Comparison of ENCODE assay signal across 24 cellular contexts in the genomic region with DNA sequence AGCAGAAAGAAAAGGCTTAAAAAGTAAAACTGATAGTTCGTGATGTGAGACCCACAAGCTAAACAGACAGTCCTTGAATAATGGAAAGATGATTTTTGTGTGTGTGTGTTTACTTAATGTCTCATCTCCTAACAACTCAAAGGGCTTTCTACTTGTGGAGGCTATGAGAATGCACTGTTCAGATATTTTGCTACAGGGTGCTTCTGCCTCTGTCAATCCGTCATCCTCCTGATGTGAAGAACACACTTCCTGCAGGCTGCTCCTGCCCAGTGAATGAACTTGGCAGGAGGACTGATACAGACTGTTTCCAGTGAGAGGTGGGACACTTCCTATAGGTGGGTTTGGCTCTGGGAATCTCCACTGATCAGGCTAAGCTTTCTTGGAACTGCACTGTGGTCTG.
DNase-seq lines count a peak whose midpoint lies in the region; ATAC-seq and TF ChIP-seq lines count a peak whose summit lies in the region.
"Had no signal": no experiment of that assay in that cellular context is flagged by ENCODE, and none has a peak within 500 bp of the region (broad histone marks: within the 10 kb centered on the region; RNA-seq: fewer than 3 reads in every experiment).

No MANE protein-coding gene starts in this region.

- no peaks in the 10 kb centered on the region for H3K4me1 Mint-ChIP-seq in activated T-cell treated with anti-CD3 and anti-CD28 coated beads, Interleukin-2, amount 50 U/mL, for 24 hours (ENCODE audit: low read depth)
- H3K4me1 Mint-ChIP-seq: H9 had no signal

- TF ChIP-seq CTCF in coronary artery (IDR thresholded peaks at IDR 0.05): no peak

- peaks cover 6% of the 10 kb centered on the region for H3K27me3 Mint-ChIP-seq in activated T-cell treated with anti-CD3 and anti-CD28 coated beads, Interleukin-2, amount 50 U/mL, for 24 hours

- ATAC-seq in Right ventricle myocardium superior (ENCODE audit: poor library complexity): peak; percentile 28
- ATAC-seq in GM21619 (IDR thresholded peaks at IDR 0.05; ENCODE audit: unreplicated experiment): no peak
- ATAC-seq: activated CD8-positive, alpha-beta T cell treated with anti-CD3 and anti-CD28 coated beads, Interleukin-2, amount 10 ng/mL, durations not matched to agents 7 days and 5 days; CD8-positive, alpha-beta T cell had no signal

- no peaks in the 10 kb centered on the region for H3K36me3 Mint-ChIP-seq in activated T-cell treated with anti-CD3 and anti-CD28 coated beads, Interleukin-2, amount 50 U/mL, for 24 hours (ENCODE audit: low read depth)
- H3K36me3 Mint-ChIP-seq: CD8-positive, alpha-beta T cell had no signal

- H3K9me3 Mint-ChIP-seq in activated T-cell treated with anti-CD3 and anti-CD28 coated beads, Interleukin-2, amount 50 U/mL, for 24 hours: no peaks in the 10 kb centered on the region
- H3K9me3 Mint-ChIP-seq: CD8-positive, alpha-beta T cell; H9 had no signal

- H3K36me3 ChIP-seq in SJCRH30: no peaks in the 10 kb centered on the region
- H3K36me3 ChIP-seq: breast epithelium had no signal

- H3K27ac ChIP-seq in coronary artery (peak overlapping the region; percentile 21 to 61), SJCRH30 (no peak overlapping the region)
- H3K27ac ChIP-seq: breast epithelium, PC-9 had no signal

- intact Hi-C loops in Right ventricle myocardium superior (cut with DNase I): no loop called here
- intact Hi-C loops in cardiac septum (cut with DNase I): no loop called here
- intact Hi-C loops in posterior vena cava (cut with DNase I): no loop called here

- no peak overlapping the region for H3K4me3 ChIP-seq in coronary artery
- H3K4me3 ChIP-seq in SJCRH30: no peak overlapping the region
- H3K4me3 ChIP-seq: breast epithelium, PC-9 had no signal

- H3K27me3 ChIP-seq in SJCRH30: no peaks in the 10 kb centered on the region
- H3K27me3 ChIP-seq: breast epithelium had no signal

- no peaks in the 10 kb centered on the region for H3K4me1 ChIP-seq in SJCRH30
- H3K4me1 ChIP-seq: breast epithelium had no signal

- H3K27ac Mint-ChIP-seq in activated T-cell treated with anti-CD3 and anti-CD28 coated beads, Interleukin-2, amount 50 U/mL, for 24 hours: no peak overlapping the region
- H3K27ac Mint-ChIP-seq: activated CD8-positive, alpha-beta T cell treated with anti-CD3 and anti-CD28 coated beads, Interleukin-2, amount 10 ng/mL, durations not matched to agents 7 days and 5 days; CD8-positive, alpha-beta T cell; H9 had no signal

- DNase-seq in Right ventricle myocardium superior (no peak), cardiac septum (ENCODE audit: low spot score) (no peak), coronary artery (ENCODE audit: low spot score) (no peak), lung microvascular endothelial cell (ENCODE audit: low read depth in 2 of 2) (peak; percentile 8 to 21), SJCRH30 (no peak), posterior vena cava (ENCODE audit: low spot score) (no peak)
- no peak for DNase-seq in activated T-cell treated with anti-CD3 and anti-CD28 coated beads, Interleukin-2, amount 50 U/mL, for 24 hours
- DNase-seq: 8988T; activated CD4-positive, CD25-positive, alpha-beta regulatory T cell treated with anti-CD3 and anti-CD28 coated beads, Interleukin-2, amount 50 U/mL, for 72 hours; activated CD8-positive, alpha-beta T cell treated with anti-CD3 and anti-CD28 coated beads, Interleukin-2, amount 10 ng/mL, durations not matched to agents 7 days and 5 days; activated gamma-delta T cell treated with Interleukin-2 at 50 U/mL for 16 hours; activated T-cell treated with anti-CD3 and anti-CD28 coated beads, Interleukin-2, amount 50 U/mL, for 1 hour; CD8-positive, alpha-beta T cell; H9; Kasumi-1; NCI-H2171; NCI-H510A treated with DMSO at 0.1 percent for 48 hours; PC-9; retina; stimulated activated CD4-positive, alpha-beta T cell treated with anti-CD3 and anti-CD28 coated beads, Interleukin-4, amount 100 ng/mL, for 4 hours; stimulated activated naive CD4-positive, alpha-beta T cell; T-helper 1 cell had no signal

- H3K9me3 ChIP-seq in SJCRH30 (replicated peaks): 0 out of 2 replicates have a peak, but pooled peaks cover 3% of the 10 kb centered on the region
- H3K9me3 ChIP-seq: breast epithelium had no signal

- no peak overlapping the region for H3K4me3 Mint-ChIP-seq in activated T-cell treated with anti-CD3 and anti-CD28 coated beads, Interleukin-2, amount 50 U/mL, for 24 hours
- H3K4me3 Mint-ChIP-seq: activated CD8-positive, alpha-beta T cell treated with anti-CD3 and anti-CD28 coated beads, Interleukin-2, amount 10 ng/mL, durations not matched to agents 7 days and 5 days; CD8-positive, alpha-beta T cell; H9 had no signal

Comparison
In these comparisons a context has a peak if more than half of its experiments do, and no peak if none do; other contexts are left out.
1. DNase-seq: peak in lung microvascular endothelial cell (2 of 2); none in Right ventricle myocardium superior (single experiment), cardiac septum (single experiment), coronary artery (single experiment), SJCRH30 (0 of 2), posterior vena cava (single experiment) and activated T-cell treated with anti-CD3 and anti-CD28 coated beads, Interleukin-2, amount 50 U/mL, for 24 hours (single experiment).